Comparison of ENCODE assay signal across 22 cellular contexts in the genomic region with DNA sequence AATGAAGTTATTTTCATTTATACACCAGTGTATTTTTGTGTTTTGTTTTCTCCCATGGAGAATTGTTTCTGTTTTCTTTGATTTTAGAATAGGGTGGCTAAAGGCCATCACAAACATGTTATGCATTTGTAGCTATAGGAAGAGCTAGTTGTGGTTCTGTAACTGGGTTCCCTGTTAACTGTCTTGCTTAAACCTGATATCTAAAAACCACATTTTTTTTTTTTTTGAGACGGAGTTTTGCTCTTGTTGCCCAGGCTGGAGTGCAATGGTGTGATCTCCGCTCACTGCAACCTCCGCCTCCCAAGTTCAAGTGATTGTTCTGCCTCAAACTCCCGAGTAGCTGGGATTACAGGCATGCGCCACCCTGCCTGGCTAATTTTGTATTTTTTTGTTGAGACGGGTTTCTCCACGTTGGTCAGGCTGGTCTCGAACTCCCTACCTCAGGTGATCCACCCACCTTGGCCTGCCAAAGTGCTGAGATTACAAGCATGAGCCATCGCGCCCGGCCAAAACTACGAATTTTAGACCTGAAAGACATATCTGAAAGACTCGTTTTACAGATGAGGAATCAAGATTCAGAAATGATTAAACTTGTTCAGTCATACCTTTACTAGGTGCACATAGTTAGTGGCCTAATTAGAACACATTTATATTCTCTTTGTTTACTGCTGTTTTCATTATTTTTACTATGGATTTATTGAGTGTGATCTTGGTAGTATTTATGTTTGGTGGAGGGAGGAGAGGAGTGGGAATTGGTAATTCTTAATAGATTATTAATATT. TPM values are rescaled to one million over a fixed set of nuclear protein-coding genes. Genes with fewer than 3 reads are reported as not detected.
DNase-seq lines count a peak whose midpoint lies in the region; ATAC-seq and TF ChIP-seq lines count a peak whose summit lies in the region.
"Had no signal": no experiment of that assay in that cellular context is flagged by ENCODE, and none has a peak within 500 bp of the region (broad histone marks: within the 10 kb centered on the region; RNA-seq: fewer than 3 reads in every experiment).

No MANE protein-coding gene starts in this region.

- no peaks in the 10 kb centered on the region for H3F3A ChIP-seq in GM23338 (replicated peaks; ENCODE audit: low read depth)

- no peak overlapping the region for H3K4me2 ChIP-seq in GM23338

- no peaks in the 10 kb centered on the region for H3K9me3 Mint-ChIP-seq in activated naive CD8-positive, alpha-beta T cell treated with anti-CD3 and anti-CD28 coated beads for 36 hours
- no peaks in the 10 kb centered on the region for H3K9me3 Mint-ChIP-seq in activated naive CD8-positive, alpha-beta T cell treated with anti-CD3 and anti-CD28 coated beads, Interleukin-2, amount 50 U/mL, for 24 hours
- H3K9me3 Mint-ChIP-seq in GM23338 = no peaks in the 10 kb centered on the region
- no peaks in the 10 kb centered on the region for H3K9me3 Mint-ChIP-seq in activated T-helper 17 cell treated with anti-CD3 and anti-CD28 coated beads, Interleukin-2, amount 50 U/mL, for 72 hours
- no peaks in the 10 kb centered on the region for H3K9me3 Mint-ChIP-seq in progenitor cell of endocrine pancreas (ENCODE audit: low read depth)
- H3K9me3 Mint-ChIP-seq: naive B cell; stimulated activated memory B cell treated with anti-CD40 and anti-IgM and Interleukin-4, amounts not matched to agents 10 μg/mL and 1 μg/mL and 100 μg/mL, for 72 hours had no signal

- H3K4me1 ChIP-seq in GM23338 (ENCODE audit: insufficient read depth) = peaks cover 40% of the 10 kb centered on the region
- H3K4me1 ChIP-seq in neutrophil (ENCODE audit: control insufficient read depth in 1 of 2, insufficient read depth in 1 of 2, low read depth in 1 of 2, low read length in 1 of 2) = peaks cover 21 to 44% of the 10 kb centered on the region in 2 experiments
- peaks cover 0 to 70% (median 19%) of the 10 kb centered on the region in 4 donors for H3K4me1 ChIP-seq in tibial artery
- H3K4me1 ChIP-seq in ascending aorta = peaks cover 4 to 13% of the 10 kb centered on the region in 2 donors

- ATAC-seq in activated naive CD8-positive, alpha-beta T cell treated with anti-CD3 and anti-CD28 coated beads, Interleukin-2, amount 50 U/mL, for 24 hours = no peak
- no peak for ATAC-seq in GM23338
- ATAC-seq in activated T-helper 17 cell treated with anti-CD3 and anti-CD28 coated beads, Interleukin-2, amount 50 U/mL, for 72 hours (replicated peaks) = peak; percentile 70
- ATAC-seq: left ventricle myocardium superior; stimulated activated memory B cell treated with anti-CD40 and anti-IgM and Interleukin-4, amounts not matched to agents 10 μg/mL and 1 μg/mL and 100 μg/mL, for 72 hours had no signal

- DNase-seq in activated naive CD8-positive, alpha-beta T cell treated with anti-CD3 and anti-CD28 coated beads for 36 hours = no peak
- DNase-seq in activated naive CD8-positive, alpha-beta T cell treated with anti-CD3 and anti-CD28 coated beads, Interleukin-2, amount 50 U/mL, for 24 hours = no peak
- no peak for DNase-seq in GM23338 (ENCODE audit: low spot score)
- no peak for DNase-seq in tibial artery
- DNase-seq in progenitor cell of endocrine pancreas (ENCODE audit: low spot score, unreplicated experiment) = no peak
- DNase-seq in ascending aorta (ENCODE audit: low spot score in 2 of 2) = no peak
- DNase-seq: activated CD4-positive, alpha-beta T cell treated with anti-CD3 and anti-CD28 coated beads, Interleukin-2, amount 10 ng/mL, durations not matched to agents 7 days and 5 days; activated gamma-delta T cell; Caco-2; DMS79 treated with DMSO at 0.1 percent for 48 hours; islet precursor cell; left ventricle myocardium superior; naive B cell; NCI-H146; NCI-H446 treated with DMSO at 0.1 percent for 48 hours; RPMI8226; stimulated activated CD4-positive, alpha-beta T cell treated with anti-CD3 and anti-CD28 coated beads, Interleukin-2, amount 100 ng/mL, for 24 hours had no signal

- peaks cover 22% of the 10 kb centered on the region for H3K36me3 Mint-ChIP-seq in activated naive CD8-positive, alpha-beta T cell treated with anti-CD3 and anti-CD28 coated beads for 36 hours
- peaks cover 17% of the 10 kb centered on the region for H3K36me3 Mint-ChIP-seq in activated naive CD8-positive, alpha-beta T cell treated with anti-CD3 and anti-CD28 coated beads, Interleukin-2, amount 50 U/mL, for 24 hours (ENCODE audit: low read depth)
- H3K36me3 Mint-ChIP-seq in GM23338 (ENCODE audit: low read depth) (no peaks in the 10 kb centered on the region; the same call in 2 of the 3 replicates), progenitor cell of endocrine pancreas (ENCODE audit: insufficient read depth) (peaks cover 6% of the 10 kb centered on the region)
- peaks cover 12% of the 10 kb centered on the region for H3K36me3 Mint-ChIP-seq in activated T-helper 17 cell treated with anti-CD3 and anti-CD28 coated beads, Interleukin-2, amount 50 U/mL, for 72 hours (ENCODE audit: low read depth)
- H3K36me3 Mint-ChIP-seq: naive B cell had no signal

- peaks cover 61% of the 10 kb centered on the region for H3K4me1 Mint-ChIP-seq in activated naive CD8-positive, alpha-beta T cell treated with anti-CD3 and anti-CD28 coated beads for 36 hours
- H3K4me1 Mint-ChIP-seq in activated naive CD8-positive, alpha-beta T cell treated with anti-CD3 and anti-CD28 coated beads, Interleukin-2, amount 50 U/mL, for 24 hours = peaks cover 73% of the 10 kb centered on the region
- H3K4me1 Mint-ChIP-seq in GM23338 = peaks cover 34% of the 10 kb centered on the region
- peaks cover 44% of the 10 kb centered on the region for H3K4me1 Mint-ChIP-seq in activated T-helper 17 cell treated with anti-CD3 and anti-CD28 coated beads, Interleukin-2, amount 50 U/mL, for 72 hours
- H3K4me1 Mint-ChIP-seq in progenitor cell of endocrine pancreas (ENCODE audit: low read depth) = peaks cover 20% of the 10 kb centered on the region

- H3K9me2 ChIP-seq in GM23338 (ENCODE audit: insufficient read depth) = no peaks in the 10 kb centered on the region

- H3K9me3 ChIP-seq in neutrophil (no peaks in the 10 kb centered on the region), tibial artery (no peaks in the 10 kb centered on the region), ascending aorta (no peaks in the 10 kb centered on the region)
- H3K9me3 ChIP-seq: Caco-2 had no signal

- H3K79me2 ChIP-seq in GM23338 (replicated peaks; ENCODE audit: insufficient read depth) = peaks cover 100% of the 10 kb centered on the region

- H3K36me3 ChIP-seq in GM23338 (ENCODE audit: insufficient read depth) (no peaks in the 10 kb centered on the region), neutrophil (no peaks in the 10 kb centered on the region), tibial artery (no peaks in the 10 kb centered on the region), ascending aorta (no peaks in the 10 kb centered on the region)

- TF ChIP-seq CTCF in GM23338 (conservative IDR thresholded peaks at IDR 0.05; ENCODE audit: low read depth in 2 of 2) (no peak), neutrophil (IDR thresholded peaks at IDR 0.05) (no peak), tibial artery (IDR thresholded peaks at IDR 0.05) (no peak), progenitor cell of endocrine pancreas (IDR thresholded peaks at IDR 0.05; ENCODE audit: unreplicated experiment) (no peak), ascending aorta (IDR thresholded peaks at IDR 0.05) (no peak)

- H3K4me3 Mint-ChIP-seq in activated naive CD8-positive, alpha-beta T cell treated with anti-CD3 and anti-CD28 coated beads for 36 hours = no peak overlapping the region
- no peak overlapping the region for H3K4me3 Mint-ChIP-seq in activated naive CD8-positive, alpha-beta T cell treated with anti-CD3 and anti-CD28 coated beads, Interleukin-2, amount 50 U/mL, for 24 hours
- H3K4me3 Mint-ChIP-seq in GM23338 = no peak overlapping the region
- peak overlapping the region; percentile 26 for H3K4me3 Mint-ChIP-seq in activated T-helper 17 cell treated with anti-CD3 and anti-CD28 coated beads, Interleukin-2, amount 50 U/mL, for 72 hours
- H3K4me3 Mint-ChIP-seq in progenitor cell of endocrine pancreas (ENCODE audit: low read depth) = no peak overlapping the region
- H3K4me3 Mint-ChIP-seq: activated CD4-positive, alpha-beta T cell treated with anti-CD3 and anti-CD28 coated beads, Interleukin-2, amount 10 ng/mL, durations not matched to agents 7 days and 5 days; stimulated activated memory B cell treated with anti-CD40 and anti-IgM and Interleukin-4, amounts not matched to agents 10 μg/mL and 1 μg/mL and 100 μg/mL, for 72 hours had no signal

- peaks cover 49% of the 10 kb centered on the region for H4K20me1 ChIP-seq in GM23338 (replicated peaks; ENCODE audit: insufficient read depth)

- no peak overlapping the region for H2AFZ ChIP-seq in GM23338

- H3K27ac ChIP-seq in GM23338 (ENCODE audit: low read depth) (0 out of 2 replicates have a peak overlapping the region, but pooled peaks have one; percentile 5), neutrophil (peak overlapping the region; percentile 50), tibial artery (no peak overlapping the region), ascending aorta (no peak overlapping the region)
- H3K27ac ChIP-seq: epithelial cell of prostate, skin epidermis had no signal

- H3K4me3 ChIP-seq in GM23338 (no peak overlapping the region), neutrophil (ENCODE audit: low read depth in 1 of 2, low read length in 1 of 2) (no peak overlapping the region), tibial artery (no peak overlapping the region), ascending aorta (no peak overlapping the region)
- H3K4me3 ChIP-seq: skin epidermis had no signal

- H3K27ac Mint-ChIP-seq in activated naive CD8-positive, alpha-beta T cell treated with anti-CD3 and anti-CD28 coated beads for 36 hours = peak overlapping the region; percentile 21
- no peak overlapping the region for H3K27ac Mint-ChIP-seq in activated naive CD8-positive, alpha-beta T cell treated with anti-CD3 and anti-CD28 coated beads, Interleukin-2, amount 50 U/mL, for 24 hours
- H3K27ac Mint-ChIP-seq in GM23338 (no peak overlapping the region), progenitor cell of endocrine pancreas (no peak overlapping the region)
- peak overlapping the region; percentile 25 for H3K27ac Mint-ChIP-seq in activated T-helper 17 cell treated with anti-CD3 and anti-CD28 coated beads, Interleukin-2, amount 50 U/mL, for 72 hours
- H3K27ac Mint-ChIP-seq: activated CD4-positive, alpha-beta T cell treated with anti-CD3 and anti-CD28 coated beads, Interleukin-2, amount 10 ng/mL, durations not matched to agents 7 days and 5 days; stimulated activated memory B cell treated with anti-CD40 and anti-IgM and Interleukin-4, amounts not matched to agents 10 μg/mL and 1 μg/mL and 100 μg/mL, for 72 hours had no signal

- intact Hi-C loops in tibial artery (cut with DNase I; ENCODE audit: low total_unique reads) = no loop called here
- intact Hi-C loops in ascending aorta (cut with DNase I) = no loop called here

- no peaks in the 10 kb centered on the region for H3K27me3 Mint-ChIP-seq in activated naive CD8-positive, alpha-beta T cell treated with anti-CD3 and anti-CD28 coated beads for 36 hours
- H3K27me3 Mint-ChIP-seq in activated naive CD8-positive, alpha-beta T cell treated with anti-CD3 and anti-CD28 coated beads, Interleukin-2, amount 50 U/mL, for 24 hours = no peaks in the 10 kb centered on the region
- H3K27me3 Mint-ChIP-seq in GM23338 (ENCODE audit: insufficient read depth, low read depth, poor library complexity) (peaks cover 4% of the 10 kb centered on the region), progenitor cell of endocrine pancreas (no peaks in the 10 kb centered on the region)
- H3K27me3 Mint-ChIP-seq in activated T-helper 17 cell treated with anti-CD3 and anti-CD28 coated beads, Interleukin-2, amount 50 U/mL, for 72 hours = no peaks in the 10 kb centered on the region
- H3K27me3 Mint-ChIP-seq: activated CD4-positive, alpha-beta T cell treated with anti-CD3 and anti-CD28 coated beads, Interleukin-2, amount 10 ng/mL, durations not matched to agents 7 days and 5 days; naive B cell; stimulated activated memory B cell treated with anti-CD40 and anti-IgM and Interleukin-4, amounts not matched to agents 10 μg/mL and 1 μg/mL and 100 μg/mL, for 72 hours had no signal

- H3K27me3 ChIP-seq in GM23338 (ENCODE audit: insufficient read depth) = no peaks in the 10 kb centered on the region
- no peaks in the 10 kb centered on the region for H3K27me3 ChIP-seq in neutrophil
- H3K27me3 ChIP-seq in tibial artery = no peaks in the 10 kb centered on the region
- H3K27me3 ChIP-seq in ascending aorta = no peaks in the 10 kb centered on the region

RNA-seq across cellular contexts. Expression of a gene that starts 18.0 kb away (rescaled TPM):
- 10 to 100 TPM; 39.8 to 43.8 TPM for total RNA-seq in activated naive CD8-positive, alpha-beta T cell treated with anti-CD3 and anti-CD28 coated beads for 36 hours
- 37.9 and 40.8 TPM in 2 replicates for total RNA-seq in GM23338 (2014; rRNA removed; shearing (Covaris generic))
- polyA plus RNA-seq in GM23338 (2016; fragmentation: Nextera tagmentation; extraction: Ambion mirVana) = 12.8 and 13.8 TPM in 2 replicates
- total RNA-seq in activated T-helper 17 cell treated with anti-CD3 and anti-CD28 coated beads, Interleukin-2, amount 50 U/mL, for 72 hours = 10 to 100 TPM; 25.9 to 29.9 TPM
- total RNA-seq in progenitor cell of endocrine pancreas = 69.5 and 70.2 TPM in 2 replicates
- 22.6 TPM for total RNA-seq in ascending aorta

Comparison
In these comparisons a context has a peak if more than half of its experiments do, and no peak if none do; other contexts are left out.
1. H3K27ac Mint-ChIP-seq: peak in activated naive CD8-positive, alpha-beta T cell treated with anti-CD3 and anti-CD28 coated beads for 36 hours (single experiment) and activated T-helper 17 cell treated with anti-CD3 and anti-CD28 coated beads, Interleukin-2, amount 50 U/mL, for 72 hours (single experiment); none in activated naive CD8-positive, alpha-beta T cell treated with anti-CD3 and anti-CD28 coated beads, Interleukin-2, amount 50 U/mL, for 24 hours (single experiment), GM23338 (single experiment) and progenitor cell of endocrine pancreas (single experiment).
2. H3K27ac ChIP-seq: peak in GM23338 (single experiment) and neutrophil (single experiment); none in tibial artery (0 of 2) and ascending aorta (0 of 2).